10 cellular contexts compared by ENCODE assay signal in the genomic region with DNA sequence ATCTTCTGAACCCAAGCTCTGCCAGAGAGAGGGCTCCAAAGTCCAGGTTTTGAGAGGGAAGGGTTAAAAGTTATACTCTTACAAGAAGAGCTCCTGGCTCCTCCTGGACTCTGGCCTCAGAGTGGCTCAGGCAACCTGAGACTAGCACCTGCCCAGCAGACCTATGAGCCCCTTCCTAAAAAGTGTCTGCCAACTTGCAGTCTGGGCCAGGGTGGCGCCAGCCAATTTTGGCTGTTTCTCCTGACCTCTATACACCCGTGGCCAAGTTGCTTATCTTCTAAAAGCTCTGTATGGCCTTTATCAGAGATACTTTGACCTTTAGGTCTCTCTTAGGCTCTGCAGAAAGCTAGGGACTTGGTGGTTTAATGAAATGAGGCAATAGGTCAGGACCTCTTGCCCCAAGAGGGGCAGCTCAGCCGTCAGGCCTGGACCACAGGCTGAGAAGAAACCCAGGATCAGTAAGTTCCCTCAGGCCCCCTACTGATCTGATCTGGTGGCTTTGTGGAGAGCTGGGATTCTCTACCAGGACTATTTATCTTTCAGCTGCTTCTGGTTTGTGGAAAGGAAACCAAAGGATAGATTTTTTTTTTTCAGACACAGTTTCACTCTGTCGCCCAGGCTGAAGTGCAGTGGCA. TPM values are rescaled to one million over a fixed set of nuclear protein-coding genes. Genes with fewer than 3 reads are reported as not detected.
A peak's percentile ranks its signal among the peaks of the same experiment; 100 is the strongest.
DNase-seq lines count a peak whose midpoint lies in the region; ATAC-seq, FAIRE-seq and TF ChIP-seq lines count a peak whose summit lies in the region.
"Had no signal": no experiment of that assay in that cellular context is flagged by ENCODE, and none has a peak within 500 bp of the region (broad histone marks: within the 10 kb centered on the region; RNA-seq: fewer than 3 reads in every experiment).

No MANE protein-coding gene starts in this region.

- WGBS in gastroesophageal sphincter (ENCODE audit: low coverage in 1 of 2), 2 donors, result 42 to 69% methylated on average over 2 to 3 of the region's 4 CpGs
- 60 to 80% (median 67%) methylated on average over 4 of the region's 4 CpGs for WGBS in ovary, 3 donors

- H3K9me3 Mint-ChIP-seq in activated T-cell treated with anti-CD3 and anti-CD28 coated beads, Interleukin-2, amount 50 U/mL, for 4 hours, result no peaks in the 10 kb centered on the region
- H3K9me3 Mint-ChIP-seq: activated naive CD4-positive, alpha-beta T cell treated with anti-CD3 and anti-CD28 coated beads, Interleukin-2, amount 50 U/mL, for 24 hours had no signal

- H3K27me3 Mint-ChIP-seq in activated T-cell treated with anti-CD3 and anti-CD28 coated beads, Interleukin-2, amount 50 U/mL, for 4 hours (ENCODE audit: low read depth), result no peaks in the 10 kb centered on the region
- H3K27me3 Mint-ChIP-seq: activated naive CD4-positive, alpha-beta T cell treated with anti-CD3 and anti-CD28 coated beads, Interleukin-2, amount 50 U/mL, for 24 hours had no signal

- H3K27me3 ChIP-seq in gastroesophageal sphincter (no peaks in the 10 kb centered on the region), ovary (no peaks in the 10 kb centered on the region), uterus (no peaks in the 10 kb centered on the region)

- H3K36me3 ChIP-seq in gastroesophageal sphincter (peaks cover 0 to 42% of the 10 kb centered on the region in 2 donors), ovary (no peaks in the 10 kb centered on the region), uterus (no peaks in the 10 kb centered on the region)

- peaks cover 39% of the 10 kb centered on the region for H3K4me1 Mint-ChIP-seq in activated T-cell treated with anti-CD3 and anti-CD28 coated beads, Interleukin-2, amount 50 U/mL, for 4 hours (ENCODE audit: low read depth)

- peaks cover 28% of the 10 kb centered on the region for H3K36me3 Mint-ChIP-seq in activated T-cell treated with anti-CD3 and anti-CD28 coated beads, Interleukin-2, amount 50 U/mL, for 4 hours (ENCODE audit: insufficient read depth)

- H3K4me3 ChIP-seq in gastroesophageal sphincter, result no peak overlapping the region
- H3K4me3 ChIP-seq in ovary, result no peak overlapping the region
- no peak overlapping the region for H3K4me3 ChIP-seq in uterus

- peak; percentile 2 to 3 for ATAC-seq in activated T-cell treated with anti-CD3 and anti-CD28 coated beads, Interleukin-2, amount 50 U/mL, for 4 hours
- no peak for ATAC-seq in gastroesophageal sphincter

- intact Hi-C loops in ovary (cut with DNase I) (no loop called here), uterus (cut with DNase I; ENCODE audit: low total_unique reads) (no loop called here)

- TF ChIP-seq EP300 in gastroesophageal sphincter (IDR thresholded peaks at IDR 0.05), result no peak
- TF ChIP-seq EP300 in ovary (IDR thresholded peaks at IDR 0.05), result no peak

- peak overlapping the region; percentile 19 for H3K4me3 Mint-ChIP-seq in activated T-cell treated with anti-CD3 and anti-CD28 coated beads, Interleukin-2, amount 50 U/mL, for 4 hours
- H3K4me3 Mint-ChIP-seq: activated naive CD4-positive, alpha-beta T cell treated with anti-CD3 and anti-CD28 coated beads, Interleukin-2, amount 50 U/mL, for 24 hours had no signal

- H3K4me1 ChIP-seq in gastroesophageal sphincter (peaks cover 3 to 27% (median 21%) of the 10 kb centered on the region in 3 donors), ovary (ENCODE audit: insufficient read depth) (peaks cover 3% of the 10 kb centered on the region), uterus (no peaks in the 10 kb centered on the region)

- no peak for FAIRE-seq in GM19239 (lab: Jason Lieb, UNC)

- peak overlapping the region; percentile 51 to 84 (median 78) for H3K27ac ChIP-seq in gastroesophageal sphincter
- peak overlapping the region; percentile 49 to 63 for H3K27ac ChIP-seq in ovary
- H3K27ac ChIP-seq in uterus, result peak overlapping the region; percentile 45 to 48
- H3K27ac ChIP-seq: KMS-11 had no signal

- H3K9me3 ChIP-seq in gastroesophageal sphincter (no peaks in the 10 kb centered on the region), ovary (no peaks in the 10 kb centered on the region), uterus (no peaks in the 10 kb centered on the region)

- TF ChIP-seq CTCF in gastroesophageal sphincter (IDR thresholded peaks at IDR 0.05) (no peak), ovary (IDR thresholded peaks at IDR 0.05) (no peak), uterus (IDR thresholded peaks at IDR 0.05) (no peak)

- DNase-seq in activated T-cell treated with anti-CD3 and anti-CD28 coated beads, Interleukin-2, amount 50 U/mL, for 4 hours, result no peak
- no peak for DNase-seq in activated T-cell treated with anti-CD3 and anti-CD28 coated beads for 4 hours
- DNase-seq in ovary, result no peak
- DNase-seq in uterus, result no peak
- DNase-seq in GM19239 (ENCODE audit: insufficient read length, low spot score), result no peak
- DNase-seq in inferior parietal cortex (ENCODE audit: extremely low spot score), result no peak
- no peak for DNase-seq in cortex of kidney (lab: John Stamatoyannopoulos, UW)

- no peak for TF ChIP-seq POLR2A in gastroesophageal sphincter (IDR thresholded peaks at IDR 0.05)
- TF ChIP-seq POLR2A in ovary (IDR thresholded peaks at IDR 0.05), result no peak
- TF ChIP-seq POLR2A in uterus (IDR thresholded peaks at IDR 0.05), result no peak

RNA-seq across cellular contexts. Expression of gene UCP3, which starts 10.3 kb away (rescaled TPM):
- total RNA-seq in activated T-cell treated with anti-CD3 and anti-CD28 coated beads, Interleukin-2, amount 50 U/mL, for 4 hours, result 1 to 10 TPM; 1.3 to 2.6 (median 1.7) TPM
- total RNA-seq in gastroesophageal sphincter (1 to 10 TPM in 3 of 4 donors, under 1 TPM in 1; 0.64 to 2.5 (median 1.6) TPM), ovary (1 to 10 TPM in 5 of 7 donors, under 1 TPM in 2; 0.72 to 2.2 (median 1.2) TPM), uterus (1 to 10 TPM in 2 of 4 donors, under 1 TPM in 1, not detected in 1; 0.21 to 4.1 (median 1.5) TPM)
- under 1 TPM; 0.70 to 0.84 TPM for polyA plus RNA-seq in ovary

RNA-seq across cellular contexts. Expression of gene UCP2, which starts 36.6 kb away (rescaled TPM):
- total RNA-seq in activated T-cell treated with anti-CD3 and anti-CD28 coated beads, Interleukin-2, amount 50 U/mL, for 4 hours, result 100 to 1,000 TPM in 1 of 3 donors, 10 to 100 TPM in 2; 69.3 to 146 (median 88.9) TPM
- total RNA-seq in gastroesophageal sphincter (10 to 100 TPM in 3 of 4 donors, 1 to 10 TPM in 1; 5.8 to 37.2 (median 33.2) TPM), ovary (10 to 100 TPM in 5 of 7 donors, 1 to 10 TPM in 2; 3.7 to 86.9 (median 16.5) TPM), uterus (10 to 100 TPM in 3 of 4 donors, not detected in 1; 10.8 to 64.7 (median 33.7) TPM)
- 10 to 100 TPM in 1 of 2 donors, 1 to 10 TPM in 1; 4.9 to 31.5 TPM for polyA plus RNA-seq in ovary
